ENCODE assay signal across 2 cellular contexts in the genomic region with DNA sequence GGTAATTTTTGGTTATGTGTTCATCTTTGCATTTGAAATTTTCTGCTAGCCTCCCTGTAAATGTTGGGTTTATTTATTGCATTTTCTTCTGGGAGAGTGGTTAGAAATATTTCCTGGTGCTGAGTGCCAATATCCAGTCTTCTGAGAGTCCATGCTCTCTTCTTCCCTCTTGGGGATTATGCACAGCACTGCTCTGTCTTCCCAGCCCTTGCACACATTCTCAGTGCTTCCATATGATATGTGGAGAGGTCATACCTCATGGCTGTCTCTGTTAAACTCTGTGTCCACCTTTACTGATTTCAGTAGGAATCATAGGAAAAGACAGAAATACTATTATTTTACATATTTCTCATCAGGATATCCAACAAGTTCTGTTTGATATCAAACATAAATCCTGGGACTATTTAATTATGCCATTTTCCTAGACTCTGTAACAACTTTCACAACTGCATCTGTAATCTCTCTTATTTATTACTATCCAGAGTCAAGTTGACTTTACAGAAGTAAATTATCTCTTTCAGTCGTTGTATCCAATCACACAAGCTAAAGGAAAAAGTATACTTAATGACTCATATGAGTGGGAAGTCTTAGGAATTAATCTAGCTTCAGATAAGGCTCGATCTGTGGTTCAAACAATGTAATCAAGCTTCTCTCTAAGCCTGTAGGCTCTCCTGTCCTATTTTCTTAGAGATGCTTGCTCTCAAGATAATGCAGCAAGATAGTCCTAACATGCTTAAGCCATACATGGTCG.
TF ChIP-seq lines count a peak whose summit lies in the region.

No MANE protein-coding gene starts in this region.

TF ChIP-seq in IMR-90, 13 proteins besides CTCF, POLR2A, EP300 and RAD21:
- TF ChIP-seq MAZ (IDR thresholded peaks at IDR 0.05; ENCODE audit: borderline replicate concordance, low read depth, low read length) (no peak), FOS (IDR thresholded peaks at IDR 0.05; ENCODE audit: low read depth, low read length) (no peak), CEBPB (IDR thresholded peaks at IDR 0.05; ENCODE audit: low read depth, low read length) (no peak), RFX5 (IDR thresholded peaks at IDR 0.05; ENCODE audit: low read depth, low read length) (no peak), RCOR1 (IDR thresholded peaks at IDR 0.05; ENCODE audit: insufficient replicate concordance, low read length) (no peak), MXI1 (IDR thresholded peaks at IDR 0.05; ENCODE audit: borderline replicate concordance, low read depth, low read length) (no peak), SMC3 (IDR thresholded peaks at IDR 0.05; ENCODE audit: low read depth, low read length) (no peak), MAFK (IDR thresholded peaks at IDR 0.05; ENCODE audit: low read depth, low read length) (no peak), CHD1 (IDR thresholded peaks at IDR 0.05; ENCODE audit: low read depth, low read length) (no peak), NFE2L2 (IDR thresholded peaks at IDR 0.05; ENCODE audit: low read depth, low read length) (no peak), BHLHE40 (IDR thresholded peaks at IDR 0.05; ENCODE audit: low read depth, low read length) (no peak)
- TF ChIP-seq, protein P1, sequence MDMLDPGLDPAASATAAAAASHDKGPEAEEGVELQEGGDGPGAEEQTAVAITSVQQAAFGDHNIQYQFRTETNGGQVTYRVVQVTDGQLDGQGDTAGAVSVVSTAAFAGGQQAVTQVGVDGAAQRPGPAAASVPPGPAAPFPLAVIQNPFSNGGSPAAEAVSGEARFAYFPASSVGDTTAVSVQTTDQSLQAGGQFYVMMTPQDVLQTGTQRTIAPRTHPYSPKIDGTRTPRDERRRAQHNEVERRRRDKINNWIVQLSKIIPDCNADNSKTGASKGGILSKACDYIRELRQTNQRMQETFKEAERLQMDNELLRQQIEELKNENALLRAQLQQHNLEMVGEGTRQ (IDR thresholded peaks at IDR 0.05; ENCODE audit: low read depth, low read length), result no peak
- TF ChIP-seq, protein P2, sequence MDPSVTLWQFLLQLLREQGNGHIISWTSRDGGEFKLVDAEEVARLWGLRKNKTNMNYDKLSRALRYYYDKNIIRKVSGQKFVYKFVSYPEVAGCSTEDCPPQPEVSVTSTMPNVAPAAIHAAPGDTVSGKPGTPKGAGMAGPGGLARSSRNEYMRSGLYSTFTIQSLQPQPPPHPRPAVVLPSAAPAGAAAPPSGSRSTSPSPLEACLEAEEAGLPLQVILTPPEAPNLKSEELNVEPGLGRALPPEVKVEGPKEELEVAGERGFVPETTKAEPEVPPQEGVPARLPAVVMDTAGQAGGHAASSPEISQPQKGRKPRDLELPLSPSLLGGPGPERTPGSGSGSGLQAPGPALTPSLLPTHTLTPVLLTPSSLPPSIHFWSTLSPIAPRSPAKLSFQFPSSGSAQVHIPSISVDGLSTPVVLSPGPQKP (IDR thresholded peaks at IDR 0.05; ENCODE audit: borderline replicate concordance, low read depth, low read length), result no peak

TF ChIP-seq in H1, 55 proteins besides CTCF, POLR2A, EP300 and RAD21:
- TF ChIP-seq BCL11A (IDR thresholded peaks at IDR 0.05; ENCODE audit: low read depth in 2 of 2, low read length in 2 of 2) (no peak), YY1 (IDR thresholded peaks at IDR 0.05; ENCODE audit: low read depth, low read length) (no peak), TBP (IDR thresholded peaks at IDR 0.05; ENCODE audit: low read depth, low read length) (no peak), KDM4A (IDR thresholded peaks at IDR 0.05; ENCODE audit: low read depth, low read length, severe bottlenecking) (no peak), SP1 (IDR thresholded peaks at IDR 0.05; ENCODE audit: low read depth, low read length) (no peak), CBX8 (IDR thresholded peaks at IDR 0.05; ENCODE audit: borderline replicate concordance, low read depth, low read length) (no peak), HDAC2 (IDR thresholded peaks at IDR 0.05; ENCODE audit: borderline replicate concordance in 1 of 2, low read depth in 2 of 2, low read length in 2 of 2) (no peak), RXRA (IDR thresholded peaks at IDR 0.05; ENCODE audit: insufficient read depth, low read depth, low read length) (no peak), POU5F1 (IDR thresholded peaks at IDR 0.05; ENCODE audit: low read depth, low read length) (no peak), EGR1 (IDR thresholded peaks at IDR 0.05; ENCODE audit: borderline replicate concordance, low read depth, low read length) (no peak), PHF8 (conservative IDR thresholded peaks at IDR 0.05; ENCODE audit: low read depth, low read length) (no peak), SRF (IDR thresholded peaks at IDR 0.05; ENCODE audit: low read depth, low read length) (no peak)
- TF ChIP-seq, protein P1 (IDR thresholded peaks at IDR 0.05; ENCODE audit: low read length), result no peak
